In the genomic region with DNA sequence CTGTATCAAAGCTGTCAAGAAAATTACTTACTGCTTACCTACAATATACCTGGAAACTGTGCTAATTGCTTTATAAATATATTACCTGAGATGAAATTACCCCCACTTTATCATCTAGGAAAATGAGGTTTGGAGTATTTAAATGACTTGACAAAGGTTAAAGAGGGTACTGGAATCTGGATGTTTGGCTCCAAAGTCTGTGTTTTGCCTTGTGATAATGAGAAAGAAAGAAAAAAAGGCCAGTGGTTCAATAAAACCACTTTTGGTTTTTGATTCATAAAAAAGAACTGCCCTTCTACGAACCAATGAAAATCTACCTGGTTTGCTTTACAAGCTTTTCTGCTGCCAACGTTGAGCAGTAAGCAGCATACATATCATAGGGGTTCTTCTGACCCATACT, we compare ENCODE assay signal across 33 cellular contexts.
"Had no signal": no experiment of that assay in that cellular context is flagged by ENCODE, and none has a peak within 500 bp of the region (broad histone marks: within the 10 kb centered on the region; RNA-seq: fewer than 3 reads in every experiment).

No MANE protein-coding gene starts in this region.

- H3K27ac Mint-ChIP-seq: activated CD4-positive, alpha-beta T cell treated with anti-CD3 and anti-CD28 coated beads for 36 hours; activated CD4-positive, alpha-beta T cell treated with anti-CD3 and anti-CD28 coated beads, Interleukin-2, amount 10 ng/mL, durations not matched to agents 7 days and 5 days; activated CD8-positive, alpha-beta T cell treated with anti-CD3 and anti-CD28 coated beads, Interleukin-2, amount 10 ng/mL, durations not matched to agents 7 days and 5 days; activated naive CD4-positive, alpha-beta T cell treated with anti-CD3 and anti-CD28 coated beads, Interleukin-2, amount 50 U/mL, for 24 hours; activated naive CD8-positive, alpha-beta T cell treated with anti-CD3 and anti-CD28 coated beads, Interleukin-2, amount 10 ng/mL, durations not matched to agents 7 days and 5 days; activated T-cell treated with anti-CD3 and anti-CD28 coated beads, Interleukin-2, amount 50 U/mL, for 24 hours; activated T-helper 2 cell treated with anti-CD3 and anti-CD28 coated beads, Interferon-gamma antibody, Interleukin-2, Interleukin-4, amounts not matched to agents 10 μg/mL and 5 μg/mL and 100 μg/mL, durations not matched to agents 14 hours and 24 hours and 36 hours; T-helper 1 cell treated with Interleukin-12 subunit alpha and Interleukin-12 subunit beta and Interleukin-4 antibody, amounts not matched to agents 30 μg/mL and 1 μg/mL, for 36 hours; T-helper 2 cell treated with Interferon-gamma antibody and Interleukin-4, amounts not matched to agents 5 μg/mL and 100 μg/mL, for 36 hours; WTC11 had no signal

- DNase-seq: activated CD4-positive, alpha-beta T cell treated with anti-CD3 and anti-CD28 coated beads for 36 hours; activated CD4-positive, alpha-beta T cell treated with anti-CD3 and anti-CD28 coated beads, Interleukin-2, amount 10 ng/mL, durations not matched to agents 7 days and 5 days; activated CD4-positive, alpha-beta T cell treated with anti-CD3 and anti-CD28 coated beads, Interleukin-2, amount 50 U/mL, for 48 hours; activated CD8-positive, alpha-beta T cell treated with anti-CD3 and anti-CD28 coated beads, Interleukin-2, amount 10 ng/mL, durations not matched to agents 7 days and 5 days; activated gamma-delta T cell; activated naive CD4-positive, alpha-beta T cell treated with Interleukin-2 at 50 U/mL for 16 hours; activated naive CD8-positive, alpha-beta T cell treated with anti-CD3 and anti-CD28 coated beads, Interleukin-2, amount 10 ng/mL, durations not matched to agents 7 days and 5 days; activated T-cell treated with anti-CD3 and anti-CD28 coated beads, Interleukin-2, amount 50 U/mL, for 24 hours; amygdala; MM.1S; MV-4-11; NCI-H1092; NCI-H1436 treated with DMSO at 0.1 percent for 48 hours; NCI-H187 treated with DMSO at 0.1 percent for 48 hours; NCI-H2171 treated with DMSO at 0.1 percent for 48 hours; NCI-H2227 treated with DMSO at 0.1 percent for 48 hours; NCI-H446; NCI-H510A treated with DMSO at 0.1 percent for 48 hours; NCI-H526 treated with DMSO at 0.1 percent for 48 hours; NCI-H82; NK-92 treated with Interleukin-12 subunit alpha and Interleukin-12 subunit beta, amount 100 ng/mL, for 24 hours; PC-3; Peyer's patch; RPMI8226; SHP77 treated with DMSO at 0.1 percent for 48 hours; SK-N-SH had no signal

- FAIRE-seq: TTC549 had no signal

- ATAC-seq: activated CD4-positive, alpha-beta T cell treated with anti-CD3 and anti-CD28 coated beads for 36 hours; activated CD4-positive, CD25-positive, alpha-beta regulatory T cell treated with anti-CD3 and anti-CD28 coated beads, Interleukin-2, amount 50 U/mL, for 24 hours; activated CD8-positive, alpha-beta T cell treated with anti-CD3 and anti-CD28 coated beads, Interleukin-2, amount 10 ng/mL, durations not matched to agents 7 days and 5 days; PC-3; WTC11 had no signal

- H3K27me3 Mint-ChIP-seq: activated CD4-positive, alpha-beta T cell treated with anti-CD3 and anti-CD28 coated beads for 36 hours; activated CD4-positive, alpha-beta T cell treated with anti-CD3 and anti-CD28 coated beads, Interleukin-2, amount 10 ng/mL, durations not matched to agents 7 days and 5 days; activated naive CD4-positive, alpha-beta T cell treated with anti-CD3 and anti-CD28 coated beads, Interleukin-2, amount 50 U/mL, for 24 hours; activated T-cell treated with anti-CD3 and anti-CD28 coated beads, Interleukin-2, amount 50 U/mL, for 24 hours had no signal

- H3K4me1 Mint-ChIP-seq: activated CD4-positive, alpha-beta T cell treated with anti-CD3 and anti-CD28 coated beads for 36 hours; activated CD4-positive, alpha-beta T cell treated with anti-CD3 and anti-CD28 coated beads, Interleukin-2, amount 10 ng/mL, durations not matched to agents 7 days and 5 days; activated naive CD4-positive, alpha-beta T cell treated with anti-CD3 and anti-CD28 coated beads, Interleukin-2, amount 50 U/mL, for 24 hours; activated naive CD8-positive, alpha-beta T cell treated with anti-CD3 and anti-CD28 coated beads, Interleukin-2, amount 10 ng/mL, durations not matched to agents 7 days and 5 days had no signal

- H3K9me3 Mint-ChIP-seq: activated CD4-positive, alpha-beta T cell treated with anti-CD3 and anti-CD28 coated beads, Interleukin-2, amount 10 ng/mL, durations not matched to agents 7 days and 5 days; activated naive CD4-positive, alpha-beta T cell treated with anti-CD3 and anti-CD28 coated beads, Interleukin-2, amount 50 U/mL, for 24 hours; activated naive CD8-positive, alpha-beta T cell treated with anti-CD3 and anti-CD28 coated beads, Interleukin-2, amount 10 ng/mL, durations not matched to agents 7 days and 5 days; activated T-cell treated with anti-CD3 and anti-CD28 coated beads, Interleukin-2, amount 50 U/mL, for 24 hours; activated T-helper 2 cell treated with anti-CD3 and anti-CD28 coated beads, Interferon-gamma antibody, Interleukin-2, Interleukin-4, amounts not matched to agents 10 μg/mL and 5 μg/mL and 100 μg/mL, durations not matched to agents 14 hours and 24 hours and 36 hours; T-helper 1 cell treated with Interleukin-12 subunit alpha and Interleukin-12 subunit beta and Interleukin-4 antibody, amounts not matched to agents 30 μg/mL and 1 μg/mL, for 36 hours; T-helper 2 cell treated with Interferon-gamma antibody and Interleukin-4, amounts not matched to agents 5 μg/mL and 100 μg/mL, for 36 hours; WTC11 had no signal

- H3K4me3 Mint-ChIP-seq: activated CD4-positive, alpha-beta T cell treated with anti-CD3 and anti-CD28 coated beads for 36 hours; activated CD4-positive, alpha-beta T cell treated with anti-CD3 and anti-CD28 coated beads, Interleukin-2, amount 10 ng/mL, durations not matched to agents 7 days and 5 days; activated CD8-positive, alpha-beta T cell treated with anti-CD3 and anti-CD28 coated beads, Interleukin-2, amount 10 ng/mL, durations not matched to agents 7 days and 5 days; activated naive CD4-positive, alpha-beta T cell treated with anti-CD3 and anti-CD28 coated beads, Interleukin-2, amount 50 U/mL, for 24 hours; activated naive CD8-positive, alpha-beta T cell treated with anti-CD3 and anti-CD28 coated beads, Interleukin-2, amount 10 ng/mL, durations not matched to agents 7 days and 5 days; activated T-cell treated with anti-CD3 and anti-CD28 coated beads, Interleukin-2, amount 50 U/mL, for 24 hours; T-helper 1 cell treated with Interleukin-12 subunit alpha and Interleukin-12 subunit beta and Interleukin-4 antibody, amounts not matched to agents 30 μg/mL and 1 μg/mL, for 36 hours; T-helper 2 cell treated with Interferon-gamma antibody and Interleukin-4, amounts not matched to agents 5 μg/mL and 100 μg/mL, for 36 hours; WTC11 had no signal

- H3K36me3 Mint-ChIP-seq: activated naive CD4-positive, alpha-beta T cell treated with anti-CD3 and anti-CD28 coated beads, Interleukin-2, amount 50 U/mL, for 24 hours; activated naive CD8-positive, alpha-beta T cell treated with anti-CD3 and anti-CD28 coated beads, Interleukin-2, amount 10 ng/mL, durations not matched to agents 7 days and 5 days; WTC11 had no signal
